ENCODE assay signal across 11 cellular contexts in genomic region chr6:159043236-159043635, GRCh38. TPM values are rescaled to one million over a fixed set of nuclear protein-coding genes. Genes with fewer than 3 reads are reported as not detected.
DNase-seq lines count a peak whose midpoint lies in the region; ATAC-seq and TF ChIP-seq lines count a peak whose summit lies in the region.
"Had no signal": no experiment of that assay in that cellular context is flagged by ENCODE, and none has a peak within 500 bp of the region (broad histone marks: within the 10 kb centered on the region; RNA-seq: fewer than 3 reads in every experiment).

No MANE protein-coding gene starts in this region.

- H3K4me1 ChIP-seq in heart left ventricle = peaks cover 0 to 60% (median 3%) of the 10 kb centered on the region in 12 donors
- H3K4me1 ChIP-seq in SJCRH30 = peaks cover 34% of the 10 kb centered on the region
- H3K4me1 ChIP-seq in thoracic aorta (ENCODE audit: control insufficient read depth in 1 of 2, low read depth in 2 of 2) = peaks cover 4 to 8% of the 10 kb centered on the region in 2 donors

- H3K9me3 ChIP-seq in heart left ventricle = no peaks in the 10 kb centered on the region
- no peaks in the 10 kb centered on the region for H3K9me3 ChIP-seq in SJCRH30 (replicated peaks)
- no peaks in the 10 kb centered on the region for H3K9me3 ChIP-seq in thoracic aorta

- no peak for DNase-seq in heart left ventricle
- DNase-seq in Right ventricle myocardium inferior (ENCODE audit: missing footprints) = no peak
- DNase-seq in SJCRH30 = peak in 1 of 2 experiments; percentile 38
- no peak for DNase-seq in dorsolateral prefrontal cortex
- no peak for DNase-seq in thoracic aorta (ENCODE audit: low spot score)

- TF ChIP-seq CTCF in heart left ventricle (IDR thresholded peaks at IDR 0.05) (no peak), dorsolateral prefrontal cortex (IDR thresholded peaks at IDR 0.05 in 54 of 56, conservative IDR thresholded peaks at IDR 0.05 in 2 of 56; ENCODE audit: low read depth in 1 of 56, partially characterized antibody in 56 of 56) (no peak), thoracic aorta (IDR thresholded peaks at IDR 0.05) (no peak)

- no peak for TF ChIP-seq POLR2A in heart left ventricle (IDR thresholded peaks at IDR 0.05)

- peaks cover 0 to 5% (median 0%) of the 10 kb centered on the region in 9 donors for H3K27me3 ChIP-seq in heart left ventricle
- H3K27me3 ChIP-seq in SJCRH30 = no peaks in the 10 kb centered on the region
- peaks cover 0 to 2% (median 0%) of the 10 kb centered on the region in 45 donors for H3K27me3 ChIP-seq in dorsolateral prefrontal cortex
- H3K27me3 ChIP-seq in thoracic aorta (replicated peaks; ENCODE audit: insufficient read depth) = no peaks in the 10 kb centered on the region

- 74 to 77% (median 75%) methylated on average over 6 of the region's 6 CpGs for WGBS in heart left ventricle, 4 donors

- H3K36me3 ChIP-seq in heart left ventricle = peaks cover 0 to 34% (median 0%) of the 10 kb centered on the region in 9 donors
- no peaks in the 10 kb centered on the region for H3K36me3 ChIP-seq in SJCRH30
- H3K36me3 ChIP-seq in thoracic aorta = no peaks in the 10 kb centered on the region

- peak overlapping the region in 3 of 12 donors; percentile 9 to 90 (median 18) for H3K27ac ChIP-seq in heart left ventricle
- no peak overlapping the region for H3K27ac ChIP-seq in SJCRH30
- peak overlapping the region in 17 of 59 donors; percentile 2 to 65 (median 34) for H3K27ac ChIP-seq in dorsolateral prefrontal cortex
- H3K27ac ChIP-seq in thoracic aorta = no peak overlapping the region
- H3K27ac ChIP-seq: C4-2B had no signal

- ATAC-seq in heart left ventricle = no peak
- no peak for ATAC-seq in Right ventricle myocardium inferior
- no peak for ATAC-seq in thoracic aorta (ENCODE audit: insufficient number of reproducible peaks, low FRiP score, low read depth)
- no peak for ATAC-seq in HG02870 (IDR thresholded peaks at IDR 0.05; ENCODE audit: unreplicated experiment)
- no peak for ATAC-seq in HG03196 (IDR thresholded peaks at IDR 0.05; ENCODE audit: unreplicated experiment)
- no peak for ATAC-seq in GM21390 (IDR thresholded peaks at IDR 0.05; ENCODE audit: unreplicated experiment)

- intact Hi-C loops in heart left ventricle (cut with DNase I) = loop anchor here (1.0 to 10.0 kb wide), 10 partner anchors 36 to 94 kb away; no protein-coding TSS in a partner anchor
- intact Hi-C loops in Right ventricle myocardium inferior (cut with DNase I) = loop anchor here (2.0 to 5.0 kb wide), 2 partner anchors 36 to 62 kb away; no protein-coding TSS in a partner anchor
- intact Hi-C loops in dorsolateral prefrontal cortex (cut with DNase I) = loop anchor here (2.0 to 5.0 kb wide), 3 partner anchors 60 to 94 kb away; no protein-coding TSS in a partner anchor

- H3K4me3 ChIP-seq in heart left ventricle (peak overlapping the region in 7 of 12 donors; percentile 1 to 70 (median 35)), SJCRH30 (peak overlapping the region; percentile 9; the same call in 1 of the 2 replicates), dorsolateral prefrontal cortex (peak overlapping the region in 46 of 59 donors; percentile 1 to 54 (median 27)), thoracic aorta (peak overlapping the region; percentile 49)

RNA-seq across cellular contexts. Expression of gene TAGAP, which starts 1.6 kb away (rescaled TPM):
- total RNA-seq in heart left ventricle (1 to 10 TPM in 6 of 9 donors, under 1 TPM in 3; 0.51 to 9.3 (median 1.4) TPM), Right ventricle myocardium inferior (1.7 TPM), dorsolateral prefrontal cortex (1 to 10 TPM in 100 of 120 experiments, under 1 TPM in 20; 0.23 to 6.1 (median 2.0) TPM), thoracic aorta (1 to 10 TPM; 3.2 to 6.2 TPM)
- polyA plus RNA-seq in heart left ventricle = under 1 TPM; 0.23 to 0.32 TPM
- total RNA-seq in SJCRH30 (2014; rRNA removed; shearing (Covaris generic)) = 4.7 and 5.2 TPM in 2 replicates
- total RNA-seq: LHCN-M2, pulmonary artery endothelial cell had no signal

RNA-seq across cellular contexts. Expression of gene RSPH3, which starts 43.2 kb away (rescaled TPM):
- total RNA-seq in heart left ventricle (10 to 100 TPM in 4 of 9 donors, 1 to 10 TPM in 5; 6.2 to 13.2 (median 9.6) TPM), Right ventricle myocardium inferior (10.6 TPM), dorsolateral prefrontal cortex (10 to 100 TPM in 116 of 120 experiments, 1 to 10 TPM in 4; 8.3 to 24.5 (median 16.0) TPM), thoracic aorta (1 to 10 TPM; 4.7 to 7.8 TPM)
- polyA plus RNA-seq in heart left ventricle = 1 to 10 TPM; 3.4 to 7.6 TPM
- 1.2 and 1.8 TPM in 2 replicates for total RNA-seq in SJCRH30 (2014; rRNA removed; shearing (Covaris generic))
